ENCODE assay signal across 8 cellular contexts in genomic region chr12:132523576-132524331, GRCh38. TPM values are rescaled to one million over a fixed set of nuclear protein-coding genes. Genes with fewer than 3 reads are reported as not detected.
DNase-seq lines count a peak whose midpoint lies in the region; ATAC-seq and TF ChIP-seq lines count a peak whose summit lies in the region.

No MANE protein-coding gene starts in this region.

- TF ChIP-seq EP300 in Ishikawa (IDR thresholded peaks at IDR 0.05; ENCODE audit: borderline replicate concordance), result no peak
- no peak for TF ChIP-seq EP300 in sigmoid colon (IDR thresholded peaks at IDR 0.05)

- no peak overlapping the region for H3K27ac ChIP-seq in sigmoid colon

- intact Hi-C loops in left cardiac atrium (cut with DNase I) (loop anchor here in 1 of 2 donors (5.0 kb wide), 1 partner anchor 106 kb away; no protein-coding TSS in a partner anchor), sigmoid colon (cut with DNase I) (loop anchor here (1.0 kb wide), 1 partner anchor 108 kb away; no protein-coding TSS in a partner anchor)

- H3K4me3 ChIP-seq in adipocyte (ENCODE audit: low read length) (no peak overlapping the region), sigmoid colon (no peak overlapping the region)

- DNase-seq in SIG-M5 treated with dmso at 0.1 percent for 504 hours (lab: John Stamatoyannopoulos, UW; ENCODE audit: unreplicated experiment) (peak; percentile 60), SIG-M5 (lab: John Stamatoyannopoulos, UW) (no peak), T-helper 1 cell (peak; percentile 35 to 71 (median 59)), adipocyte (ENCODE audit: low read depth) (peak; percentile 79), left cardiac atrium (peak; percentile 74), sigmoid colon (no peak)

- no peak overlapping the region for H3K9ac ChIP-seq in adipocyte (ENCODE audit: low read length)

- H3K36me3 ChIP-seq in adipocyte (ENCODE audit: control insufficient read depth, insufficient read depth, low read length, severe bottlenecking), result peaks cover 2% of the 10 kb centered on the region
- H3K36me3 ChIP-seq in sigmoid colon, result peaks cover 0 to 10% (median 0%) of the 10 kb centered on the region in 4 donors

- no peaks in the 10 kb centered on the region for H3K9me3 ChIP-seq in adipocyte (ENCODE audit: control insufficient read depth, low read length)
- H3K9me3 ChIP-seq in sigmoid colon, result no peaks in the 10 kb centered on the region

- peak; percentile 63 for TF ChIP-seq RAD21 in Ishikawa (IDR thresholded peaks at IDR 0.05; ENCODE audit: low read depth)

- H3K4me1 ChIP-seq in adipocyte (ENCODE audit: control insufficient read depth, insufficient read depth, low read length) (peaks cover 5% of the 10 kb centered on the region), sigmoid colon (peaks cover 0 to 14% (median 4%) of the 10 kb centered on the region in 4 donors)

- H3K27me3 ChIP-seq in adipocyte (replicated peaks; ENCODE audit: control insufficient read depth, insufficient read depth, low read length), result no peaks in the 10 kb centered on the region
- H3K27me3 ChIP-seq in sigmoid colon, result no peaks in the 10 kb centered on the region

- ATAC-seq in left cardiac atrium, result peak; percentile 65 to 73
- ATAC-seq in GM18498 (IDR thresholded peaks at IDR 0.05; ENCODE audit: unreplicated experiment), result no peak

- TF ChIP-seq POLR2A in sigmoid colon (IDR thresholded peaks at IDR 0.05), result no peak

- 53 to 55% methylated on average over 28 of the region's 28 CpGs for WGBS in sigmoid colon, 2 donors

- peak; percentile 22 to 73 (median 48) for TF ChIP-seq CTCF in sigmoid colon (IDR thresholded peaks at IDR 0.05)

TF ChIP-seq in Ishikawa, 13 proteins besides CTCF, POLR2A, EP300 and RAD21:
- TF ChIP-seq CREB1 (IDR thresholded peaks at IDR 0.05; ENCODE audit: low read depth), result no peak
- peak; percentile 12; the same call in 1 of the 2 replicates for TF ChIP-seq ZBTB7A (IDR thresholded peaks at IDR 0.05; ENCODE audit: low read depth)

RNA-seq across cellular contexts. Expression of gene FBRSL1, which starts 33.8 kb away (rescaled TPM):
- total RNA-seq in left cardiac atrium (10 to 100 TPM; 46.7 to 49.4 TPM), sigmoid colon (10 to 100 TPM in 2 of 4 donors, 1 to 10 TPM in 2; 3.9 to 14.7 (median 7.7) TPM)
- polyA plus RNA-seq in sigmoid colon, result 10 to 100 TPM in 2 of 3 donors, 1 to 10 TPM in 1; 8.4 to 37.0 (median 10.6) TPM

Comparison
In these comparisons a context has a peak if more than half of its experiments do, and no peak if none do; other contexts are left out.
1. DNase-seq: peak in SIG-M5 treated with dmso at 0.1 percent for 504 hours (single experiment), T-helper 1 cell (5 of 5), adipocyte (single experiment) and left cardiac atrium (single experiment); none in SIG-M5 (single experiment) and sigmoid colon (single experiment).